Comparison of ENCODE assay signal across 21 cellular contexts in genomic region chr4:26830016-26830415, GRCh38. TPM values are rescaled to one million over a fixed set of nuclear protein-coding genes. Genes with fewer than 3 reads are reported as not detected.
DNase-seq lines count a peak whose midpoint lies in the region; ATAC-seq, FAIRE-seq and TF ChIP-seq lines count a peak whose summit lies in the region.
"Had no signal": no experiment of that assay in that cellular context is flagged by ENCODE, and none has a peak within 500 bp of the region (broad histone marks: within the 10 kb centered on the region; RNA-seq: fewer than 3 reads in every experiment).

No MANE protein-coding gene starts in this region.

- H4K20me1 ChIP-seq in BLaER1 treated with 17β-estradiol and CSF1 and Interleukin-3, amounts not matched to agents 10 nM and 100 nM, result no peaks in the 10 kb centered on the region
- H4K20me1 ChIP-seq in Karpas-422 (ENCODE audit: insufficient read depth, low read depth, low read length), result no peaks in the 10 kb centered on the region

- H3K27me3 ChIP-seq in BLaER1 treated with 17β-estradiol and CSF1 and Interleukin-3, amounts not matched to agents 10 nM and 100 nM, result peaks cover 0 to 35% (median 0%) of the 10 kb centered on the region in 11 experiments; a peak in 3 of 22 replicates
- H3K27me3 ChIP-seq in Karpas-422 (ENCODE audit: low read length) (no peaks in the 10 kb centered on the region), pancreas (no peaks in the 10 kb centered on the region)

- H3K9ac ChIP-seq in BLaER1 treated with 17β-estradiol and CSF1 and Interleukin-3, amounts not matched to agents 10 nM and 100 nM, result no peak overlapping the region
- peak overlapping the region; percentile 71 for H3K9ac ChIP-seq in Karpas-422 (ENCODE audit: low read length)
- H3K9ac ChIP-seq: GM23248 had no signal

- H3K4me1 ChIP-seq in BLaER1 treated with 17β-estradiol and CSF1 and Interleukin-3, amounts not matched to agents 10 nM and 100 nM, result peaks cover 28 to 81% (median 69%) of the 10 kb centered on the region in 10 experiments
- H3K4me1 ChIP-seq in Karpas-422 (ENCODE audit: low read length) (peaks cover 77% of the 10 kb centered on the region), pancreas (peaks cover 9 to 37% (median 33%) of the 10 kb centered on the region in 3 donors)

- WGBS in pancreas, 2 donors, result 73 to 83% methylated on average over 2 of the region's 2 CpGs

- no peaks in the 10 kb centered on the region for H3K9me2 ChIP-seq in Karpas-422 (replicated peaks; ENCODE audit: insufficient read depth, low read length)

- TF ChIP-seq POLR2A in Raji (IDR thresholded peaks at IDR 0.05; ENCODE audit: insufficient read depth, low read depth, low read length), result peak; percentile 60

- DNase-seq in Karpas-422 (peak; percentile 89), pancreas (no peak), NK-92 (lab: John Stamatoyannopoulos, UW; ENCODE audit: unreplicated experiment) (no peak)
- DNase-seq: 8988T; C1 segment of cervical spinal cord; CD4-positive, CD25-positive, alpha-beta regulatory T cell; CD8-positive, alpha-beta memory T cell; COR-L47; DMS 273 treated with DMSO at 0.1 percent for 48 hours; DMS53; DND-41; GM23248; HCEC 1CT; KBM-7 had no signal

- FAIRE-seq in pancreas (lab: Jason Lieb, UNC), result no peak
- FAIRE-seq: G401.6, H54, HepG2 had no signal

- peaks cover 0 to 9% (median 0%) of the 10 kb centered on the region in 11 experiments; a peak in 1 of 22 replicates for H3K36me3 ChIP-seq in BLaER1 treated with 17β-estradiol and CSF1 and Interleukin-3, amounts not matched to agents 10 nM and 100 nM
- H3K36me3 ChIP-seq in Karpas-422 (ENCODE audit: insufficient read depth, low read length) (no peaks in the 10 kb centered on the region), pancreas (no peaks in the 10 kb centered on the region)

- H2AFZ ChIP-seq in Karpas-422 (ENCODE audit: low read length), result no peak overlapping the region
- H2AFZ ChIP-seq: GM23248 had no signal

- ATAC-seq in pancreas, result no peak
- ATAC-seq in HG03280 (IDR thresholded peaks at IDR 0.05; ENCODE audit: unreplicated experiment), result no peak
- no peak for ATAC-seq in GM21529 (IDR thresholded peaks at IDR 0.05; ENCODE audit: unreplicated experiment)
- ATAC-seq: HepG2 had no signal

- intact Hi-C loops in pancreas (cut with DNase I), result no loop called here

- no peaks in the 10 kb centered on the region for H3K79me2 ChIP-seq in Karpas-422 (ENCODE audit: low read length)

- peak overlapping the region in 7 of 11 experiments; percentile 94 to 98 (median 97); a peak in 12 of 22 replicates for H3K27ac ChIP-seq in BLaER1 treated with 17β-estradiol and CSF1 and Interleukin-3, amounts not matched to agents 10 nM and 100 nM
- H3K27ac ChIP-seq in Karpas-422 (ENCODE audit: low read length) (peak overlapping the region; percentile 98), pancreas (peak overlapping the region in 3 of 4 donors; percentile 48 to 67 (median 59))
- H3K27ac ChIP-seq: GM23248 had no signal

- peaks cover 19 to 49% (median 34%) of the 10 kb centered on the region in 11 experiments for H3K9me3 ChIP-seq in BLaER1 treated with 17β-estradiol and CSF1 and Interleukin-3, amounts not matched to agents 10 nM and 100 nM (replicated peaks in 1 of 11)
- H3K9me3 ChIP-seq in Karpas-422 (ENCODE audit: low read length) (no peaks in the 10 kb centered on the region), pancreas (no peaks in the 10 kb centered on the region)

- H3K4me2 ChIP-seq in BLaER1 treated with 17β-estradiol and CSF1 and Interleukin-3, amounts not matched to agents 10 nM and 100 nM, result peak overlapping the region in 8 of 11 experiments; percentile 11 to 76 (median 65); a peak in 12 of 22 replicates
- peak overlapping the region; percentile 69 for H3K4me2 ChIP-seq in Karpas-422 (ENCODE audit: low read depth, low read length, poor library complexity, severe bottlenecking)

- no peak for TF ChIP-seq CTCF in pancreas (IDR thresholded peaks at IDR 0.05)

- no peak overlapping the region for H3K4me3 ChIP-seq in BLaER1 treated with 17β-estradiol and CSF1 and Interleukin-3, amounts not matched to agents 10 nM and 100 nM
- peak overlapping the region; percentile 56 for H3K4me3 ChIP-seq in Karpas-422 (ENCODE audit: low read length)
- H3K4me3 ChIP-seq in pancreas, result no peak overlapping the region
- H3K4me3 ChIP-seq: GM23248 had no signal

RNA-seq across cellular contexts. Expression of gene STIM2, which starts 30.6 kb away (rescaled TPM):
- total RNA-seq in Karpas-422 (2014; rRNA removed; shearing (Covaris generic); ENCODE audit: low replicate concordance), result 96.4 and 203 TPM in 2 replicates
- total RNA-seq in pancreas, result 10 to 100 TPM in 5 of 6 donors, 1 to 10 TPM in 1; 7.6 to 18.7 (median 12.6) TPM
- polyA plus RNA-seq in pancreas, result 10 to 100 TPM in 1 of 2 donors, 1 to 10 TPM in 1; 9.9 to 17.2 TPM
